In the genomic region with DNA sequence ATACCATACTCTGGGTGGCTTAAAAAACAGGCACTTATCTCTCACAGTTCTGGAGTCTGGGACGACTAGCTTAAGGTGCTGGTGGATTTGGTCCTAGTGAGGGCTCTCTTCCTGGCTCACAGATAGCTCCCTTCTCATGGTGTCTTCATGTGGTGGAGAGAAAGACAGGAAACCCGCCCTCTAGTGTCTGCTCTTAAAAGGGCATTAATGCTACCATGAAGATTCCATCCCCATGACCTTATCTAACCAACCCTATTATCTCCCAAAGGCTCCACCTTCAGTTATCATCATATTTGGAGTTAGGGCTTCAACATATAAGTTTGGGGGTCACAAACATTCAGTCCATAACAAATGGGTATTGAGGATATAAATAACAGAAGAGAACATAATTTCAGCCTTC, we compare ENCODE assay signal across 8 cellular contexts.
DNase-seq lines count a peak whose midpoint lies in the region; ATAC-seq, FAIRE-seq and TF ChIP-seq lines count a peak whose summit lies in the region.

No MANE protein-coding gene starts in this region.

- DNase-seq in GM18507 (ENCODE audit: extremely low spot score, insufficient read length, low read depth) (no peak), RCC 7860 (ENCODE audit: low spot score) (peak; percentile 9), kidney glomerular epithelial cell (lab: John Stamatoyannopoulos, UW) (peak; percentile 7), NCI-H226 (no peak), RWPE1 (ENCODE audit: low spot score) (no peak), coronary artery (ENCODE audit: low spot score) (no peak)

- no peak overlapping the region for H3K27ac ChIP-seq in RWPE1
- H3K27ac ChIP-seq in coronary artery: no peak overlapping the region

- POLR2A ChIA-PET in RWPE1 (lab: Yijun Ruan, JAX; ENCODE audit: low non-redundant PET): no interaction called here

- ATAC-seq in HG02884 (IDR thresholded peaks at IDR 0.05; ENCODE audit: unreplicated experiment) (peak; percentile 87), HG03135 (IDR thresholded peaks at IDR 0.05; ENCODE audit: unreplicated experiment) (no peak)

- CTCF ChIA-PET in RWPE1 (lab: Yijun Ruan, JAX): no interaction called here

- no peak overlapping the region for H3K4me3 ChIP-seq in coronary artery

- no peak for TF ChIP-seq CTCF in RWPE1 (conservative IDR thresholded peaks at IDR 0.05; ENCODE audit: low read depth)
- no peak for TF ChIP-seq CTCF in coronary artery (IDR thresholded peaks at IDR 0.05)

- FAIRE-seq in GM18507 (lab: Jason Lieb, UNC) (peak; percentile 59), RCC 7860 (lab: Jason Lieb, UNC) (no peak)

Comparison
In these comparisons a context has a peak if more than half of its experiments do, and no peak if none do; other contexts are left out.
1. DNase-seq: peak in RCC 7860 (single experiment) and kidney glomerular epithelial cell (single experiment); none in GM18507 (single experiment), NCI-H226 (single experiment), RWPE1 (single experiment) and coronary artery (single experiment).